In genomic region chr12:131783915-131784541, GRCh38 we compare ENCODE assay signal across 8 cellular contexts. TPM values are rescaled to one million over a fixed set of nuclear protein-coding genes. Genes with fewer than 3 reads are reported as not detected.
DNase-seq lines count a peak whose midpoint lies in the region; ATAC-seq and TF ChIP-seq lines count a peak whose summit lies in the region.

No MANE protein-coding gene starts in this region.

- no peaks in the 10 kb centered on the region for H4K20me1 ChIP-seq in MM.1S (ENCODE audit: insufficient read depth, low read length)

- WGBS in heart right ventricle, 2 donors: 62 to 69% methylated on average over 10 of the region's 10 CpGs
- WGBS in esophagus muscularis mucosa: 59% methylated on average over 10 of the region's 10 CpGs
- WGBS in lower leg skin, 2 donors: 49 to 64% methylated on average over 10 of the region's 10 CpGs

- no peaks in the 10 kb centered on the region for H3K9me2 ChIP-seq in MM.1S (replicated peaks; ENCODE audit: insufficient read depth, low read length)

- H3K79me2 ChIP-seq in MM.1S (ENCODE audit: low read length): no peaks in the 10 kb centered on the region

- peak overlapping the region; percentile 24; the same call in 1 of the 2 replicates for H3K4me2 ChIP-seq in MM.1S (ENCODE audit: low read depth, low read length)

- no peaks in the 10 kb centered on the region for H3K9me3 ChIP-seq in MM.1S (replicated peaks; ENCODE audit: insufficient read depth, low read length)
- H3K9me3 ChIP-seq in vagina: no peaks in the 10 kb centered on the region
- no peaks in the 10 kb centered on the region for H3K9me3 ChIP-seq in heart right ventricle
- no peaks in the 10 kb centered on the region for H3K9me3 ChIP-seq in esophagus muscularis mucosa

- intact Hi-C loops in vagina (cut with DNase I): no loop called here
- intact Hi-C loops in heart right ventricle (cut with DNase I): no loop called here
- intact Hi-C loops in esophagus muscularis mucosa (cut with DNase I): no loop called here
- intact Hi-C loops in lower leg skin (cut with DNase I; ENCODE audit: low total_unique reads): no loop called here

- H3K36me3 ChIP-seq in MM.1S (replicated peaks; ENCODE audit: insufficient read depth, low read length) (no peaks in the 10 kb centered on the region), vagina (peaks cover 0 to 52% of the 10 kb centered on the region in 2 donors), heart right ventricle (peaks cover 0 to 95% (median 38%) of the 10 kb centered on the region in 9 donors), esophagus muscularis mucosa (peaks cover 47 to 86% (median 83%) of the 10 kb centered on the region in 4 donors)

- ATAC-seq in GM19468 (IDR thresholded peaks at IDR 0.05; ENCODE audit: extremely low read depth, unreplicated experiment) (peak; percentile 49), heart right ventricle (no peak)

- H3K27me3 ChIP-seq in MM.1S (replicated peaks; ENCODE audit: insufficient read depth, low read length) (no peaks in the 10 kb centered on the region), vagina (no peaks in the 10 kb centered on the region), heart right ventricle (no peaks in the 10 kb centered on the region), esophagus muscularis mucosa (no peaks in the 10 kb centered on the region)

- H3F3A ChIP-seq in MM.1S (ENCODE audit: insufficient read depth, low read length): no peaks in the 10 kb centered on the region; the same call in 1 of the 2 replicates

- TF ChIP-seq POLR2A in vagina (IDR thresholded peaks at IDR 0.05): no peak
- no peak for TF ChIP-seq POLR2A in esophagus muscularis mucosa (IDR thresholded peaks at IDR 0.05; ENCODE audit: low read depth)
- TF ChIP-seq POLR2A in lower leg skin (IDR thresholded peaks at IDR 0.05): no peak

- CTCF ChIA-PET in AG04449 (lab: Yijun Ruan, JAX): interaction anchor here (1.1 to 1.5 kb wide), 2 partner anchors 9 to 47 kb away, joined by 3 read pairs; no protein-coding TSS in a partner anchor

- no peak for TF ChIP-seq CTCF in AG04449 (IDR thresholded peaks at IDR 0.05; ENCODE audit: insufficient read depth, low read length, missing control alignments)
- TF ChIP-seq CTCF in MM.1S (IDR thresholded peaks at IDR 0.05; ENCODE audit: low read length): no peak
- TF ChIP-seq CTCF in vagina (IDR thresholded peaks at IDR 0.05): no peak
- no peak for TF ChIP-seq CTCF in heart right ventricle (IDR thresholded peaks at IDR 0.05)
- no peak for TF ChIP-seq CTCF in esophagus muscularis mucosa (IDR thresholded peaks at IDR 0.05)
- TF ChIP-seq CTCF in lower leg skin (IDR thresholded peaks at IDR 0.05): no peak

- no peak overlapping the region for H2AFZ ChIP-seq in MM.1S (ENCODE audit: low read length)

- H3K27ac ChIP-seq in MM.1S (ENCODE audit: low read length): peak overlapping the region; percentile 45; the same call in 1 of the 2 replicates
- H3K27ac ChIP-seq in vagina: peak overlapping the region; percentile 11
- H3K27ac ChIP-seq in heart right ventricle: no peak overlapping the region
- no peak overlapping the region for H3K27ac ChIP-seq in esophagus muscularis mucosa (replicated peaks in 1 of 4)

- peak; percentile 38 for DNase-seq in AG04449 (ENCODE audit: low read depth, low spot score)
- peak; percentile 15 for DNase-seq in MM.1S
- peak; percentile 37 for DNase-seq in dermis blood vessel endothelial cell
- DNase-seq in vagina (ENCODE audit: extremely low spot score in 2 of 2): no peak
- no peak for DNase-seq in heart right ventricle
- DNase-seq in esophagus muscularis mucosa (ENCODE audit: extremely low spot score): no peak
- no peak for DNase-seq in lower leg skin (ENCODE audit: low spot score in 2 of 2)

- H3K4me1 ChIP-seq in MM.1S (ENCODE audit: low read length) (no peaks in the 10 kb centered on the region), vagina (peaks cover 14% of the 10 kb centered on the region), heart right ventricle (peaks cover 0 to 10% (median 0%) of the 10 kb centered on the region in 9 donors), esophagus muscularis mucosa (peaks cover 0 to 7% (median 0%) of the 10 kb centered on the region in 4 donors)

- H3K4me3 ChIP-seq in AG04449 (ENCODE audit: low read depth, low read length): peak overlapping the region; percentile 50
- no peak overlapping the region for H3K4me3 ChIP-seq in MM.1S (ENCODE audit: low read length)
- no peak overlapping the region for H3K4me3 ChIP-seq in vagina
- H3K4me3 ChIP-seq in heart right ventricle: no peak overlapping the region
- no peak overlapping the region for H3K4me3 ChIP-seq in esophagus muscularis mucosa
- H3K4me3 ChIP-seq in lower leg skin (ENCODE audit: low read depth, poor library complexity, severe bottlenecking): no peak overlapping the region

- POLR2A ChIA-PET in AG04449 (lab: Yijun Ruan, JAX): interaction anchor here (0.9 kb wide), 1 partner anchor 47 kb away, joined by 3 read pairs; no protein-coding TSS in a partner anchor

- H3K9ac ChIP-seq in MM.1S (ENCODE audit: low read length): no peak overlapping the region

- no peak for TF ChIP-seq EP300 in esophagus muscularis mucosa (IDR thresholded peaks at IDR 0.05)

RNA-seq across cellular contexts. Expression of gene MMP17, which starts 44.2 kb away (rescaled TPM):
- total RNA-seq in dermis blood vessel endothelial cell (10.0 and 14.0 TPM in 2 replicates), vagina (5.2 TPM), heart right ventricle (1 to 10 TPM in 4 of 10 donors, under 1 TPM in 5, not detected in 1; 0.28 to 1.4 (median 0.97) TPM), esophagus muscularis mucosa (1 to 10 TPM; 2.5 to 5.8 (median 5.1) TPM), lower leg skin (10 to 100 TPM in 1 of 4 donors, 1 to 10 TPM in 3; 5.4 to 11.6 (median 5.7) TPM)
- polyA plus RNA-seq in heart right ventricle: 1 to 10 TPM; 2.3 to 3.7 TPM

Comparison
In these comparisons a context has a peak if more than half of its experiments do, and no peak if none do; other contexts are left out.
1. DNase-seq: peak in AG04449 (single experiment), MM.1S (single experiment) and dermis blood vessel endothelial cell (single experiment); none in vagina (0 of 2), heart right ventricle (0 of 2), esophagus muscularis mucosa (single experiment) and lower leg skin (0 of 2).
2. H3K27ac ChIP-seq: peak in MM.1S (single experiment) and vagina (single experiment); none in heart right ventricle (0 of 10) and esophagus muscularis mucosa (0 of 4).